ENCODE assay signal across 1 cellular context in the genomic region with DNA sequence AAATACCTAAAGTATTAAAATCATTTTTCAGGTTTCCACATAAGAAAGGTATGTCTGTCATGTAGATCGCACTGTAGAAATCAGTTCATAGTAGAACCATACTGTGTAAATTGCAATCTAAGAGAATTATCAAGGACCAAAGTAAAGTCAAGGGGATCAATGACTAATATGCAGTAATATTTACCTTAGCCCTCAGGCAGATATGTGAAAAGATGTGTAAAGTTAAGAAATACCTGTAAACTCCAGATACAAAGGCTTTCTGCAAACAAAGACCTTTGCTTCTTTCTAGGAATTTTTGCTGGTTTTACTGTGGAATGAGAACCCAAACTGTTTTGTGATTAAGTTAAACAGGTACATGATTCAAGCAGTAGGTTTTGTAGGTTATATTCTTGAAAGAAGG.
TF ChIP-seq lines count a peak whose summit lies in the region.

No MANE protein-coding gene starts in this region.

TF ChIP-seq in HepG2, 621 proteins besides CTCF, POLR2A, EP300 and RAD21 (continued from another document and continues in another):
- TF ChIP-seq ZEB1 (IDR thresholded peaks at IDR 0.05; ENCODE audit: insufficient replicate concordance, low read depth) (no peak), ZNF737 (CRISPR knock-in tag; IDR thresholded peaks at IDR 0.05; ENCODE audit: borderline replicate concordance) (no peak), MZF1 (CRISPR knock-in tag; IDR thresholded peaks at IDR 0.05; ENCODE audit: borderline replicate concordance) (no peak), ZNF703 (CRISPR knock-in tag; IDR thresholded peaks at IDR 0.05; ENCODE audit: borderline replicate concordance) (no peak), SNRNP70 (IDR thresholded peaks at IDR 0.05; ENCODE audit: low read depth, low read length) (no peak), NFYB (CRISPR knock-in tag; IDR thresholded peaks at IDR 0.05) (no peak), ZBTB44 (CRISPR knock-in tag; IDR thresholded peaks at IDR 0.05) (no peak), DZIP1 (CRISPR knock-in tag; IDR thresholded peaks at IDR 0.05) (no peak), MED1 (CRISPR knock-in tag; IDR thresholded peaks at IDR 0.05) (no peak), ETV6 (CRISPR knock-in tag; conservative IDR thresholded peaks at IDR 0.05) (no peak), PHF8 (CRISPR knock-in tag; IDR thresholded peaks at IDR 0.05) (no peak), POLR2G (IDR thresholded peaks at IDR 0.05; ENCODE audit: low read depth, low read length) (no peak), PLSCR1 (CRISPR knock-in tag; IDR thresholded peaks at IDR 0.05; ENCODE audit: borderline replicate concordance) (no peak), ZBTB34 (CRISPR knock-in tag; IDR thresholded peaks at IDR 0.05) (no peak), ZNF484 (CRISPR knock-in tag; IDR thresholded peaks at IDR 0.05; ENCODE audit: borderline replicate concordance, low read depth) (no peak), TP53 (CRISPR knock-in tag; conservative IDR thresholded peaks at IDR 0.05) (no peak), ZNF274 (CRISPR knock-in tag; IDR thresholded peaks at IDR 0.05) (no peak), SNAPC2 (CRISPR knock-in tag; IDR thresholded peaks at IDR 0.05) (no peak), NCOA1 (CRISPR knock-in tag; IDR thresholded peaks at IDR 0.05) (no peak), NFRKB (IDR thresholded peaks at IDR 0.05) (no peak), ZSCAN5A (CRISPR knock-in tag; IDR thresholded peaks at IDR 0.05; ENCODE audit: borderline replicate concordance) (no peak), ZNF564 (CRISPR knock-in tag; IDR thresholded peaks at IDR 0.05) (no peak), POLR2AphosphoS2 (IDR thresholded peaks at IDR 0.05; ENCODE audit: low read depth, low read length) (no peak), ZNF747 (CRISPR knock-in tag; IDR thresholded peaks at IDR 0.05; ENCODE audit: borderline replicate concordance) (no peak), MIER2 (CRISPR knock-in tag; IDR thresholded peaks at IDR 0.05) (no peak), PPARG (CRISPR knock-in tag; conservative IDR thresholded peaks at IDR 0.05) (no peak), TFDP1 (CRISPR knock-in tag; IDR thresholded peaks at IDR 0.05; ENCODE audit: borderline replicate concordance) (no peak), ZNF207 (IDR thresholded peaks at IDR 0.05; ENCODE audit: borderline replicate concordance) (no peak), SOX13 (IDR thresholded peaks at IDR 0.05) (no peak), SOX13 (CRISPR knock-in tag; conservative IDR thresholded peaks at IDR 0.05 in 1 of 2, IDR thresholded peaks at IDR 0.05 in 1 of 2) (peak in 1 of 2 experiments; percentile 88; a peak in 2 of 4 replicates), HNRNPH1 (optimal IDR thresholded peaks at IDR 0.05; ENCODE audit: low read depth, low read length) (no peak), ZNF234 (CRISPR knock-in tag; conservative IDR thresholded peaks at IDR 0.05) (no peak), SP4 (CRISPR knock-in tag; IDR thresholded peaks at IDR 0.05) (no peak), SNAPC5 (CRISPR knock-in tag; IDR thresholded peaks at IDR 0.05; ENCODE audit: borderline replicate concordance) (no peak), ZNF367 (CRISPR knock-in tag; IDR thresholded peaks at IDR 0.05; ENCODE audit: borderline replicate concordance) (no peak), NFE2L2 (IDR thresholded peaks at IDR 0.05; ENCODE audit: low read length) (no peak), DMAP1 (CRISPR knock-in tag; IDR thresholded peaks at IDR 0.05) (no peak), ZBTB7A (CRISPR knock-in tag; IDR thresholded peaks at IDR 0.05) (no peak), TBL1XR1 (IDR thresholded peaks at IDR 0.05; ENCODE audit: borderline replicate concordance, low read length, partially characterized antibody) (peak; percentile 73), MTF2 (CRISPR knock-in tag; IDR thresholded peaks at IDR 0.05; ENCODE audit: borderline replicate concordance) (no peak), RCOR2 (CRISPR knock-in tag; IDR thresholded peaks at IDR 0.05) (peak; percentile 67; the same call in 1 of the 2 replicates), IKZF1 (IDR thresholded peaks at IDR 0.05) (no peak), RFX1 (IDR thresholded peaks at IDR 0.05) (no peak)
- TF ChIP-seq, protein P1, sequence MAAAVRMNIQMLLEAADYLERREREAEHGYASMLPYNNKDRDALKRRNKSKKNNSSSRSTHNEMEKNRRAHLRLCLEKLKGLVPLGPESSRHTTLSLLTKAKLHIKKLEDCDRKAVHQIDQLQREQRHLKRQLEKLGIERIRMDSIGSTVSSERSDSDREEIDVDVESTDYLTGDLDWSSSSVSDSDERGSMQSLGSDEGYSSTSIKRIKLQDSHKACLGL (CRISPR knock-in tag; IDR thresholded peaks at IDR 0.05): no peak
- TF ChIP-seq, protein P2, sequence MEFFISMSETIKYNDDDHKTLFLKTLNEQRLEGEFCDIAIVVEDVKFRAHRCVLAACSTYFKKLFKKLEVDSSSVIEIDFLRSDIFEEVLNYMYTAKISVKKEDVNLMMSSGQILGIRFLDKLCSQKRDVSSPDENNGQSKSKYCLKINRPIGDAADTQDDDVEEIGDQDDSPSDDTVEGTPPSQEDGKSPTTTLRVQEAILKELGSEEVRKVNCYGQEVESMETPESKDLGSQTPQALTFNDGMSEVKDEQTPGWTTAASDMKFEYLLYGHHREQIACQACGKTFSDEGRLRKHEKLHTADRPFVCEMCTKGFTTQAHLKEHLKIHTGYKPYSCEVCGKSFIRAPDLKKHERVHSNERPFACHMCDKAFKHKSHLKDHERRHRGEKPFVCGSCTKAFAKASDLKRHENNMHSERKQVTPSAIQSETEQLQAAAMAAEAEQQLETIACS (CRISPR knock-in tag; IDR thresholded peaks at IDR 0.05): no peak
- TF ChIP-seq, protein P3, sequence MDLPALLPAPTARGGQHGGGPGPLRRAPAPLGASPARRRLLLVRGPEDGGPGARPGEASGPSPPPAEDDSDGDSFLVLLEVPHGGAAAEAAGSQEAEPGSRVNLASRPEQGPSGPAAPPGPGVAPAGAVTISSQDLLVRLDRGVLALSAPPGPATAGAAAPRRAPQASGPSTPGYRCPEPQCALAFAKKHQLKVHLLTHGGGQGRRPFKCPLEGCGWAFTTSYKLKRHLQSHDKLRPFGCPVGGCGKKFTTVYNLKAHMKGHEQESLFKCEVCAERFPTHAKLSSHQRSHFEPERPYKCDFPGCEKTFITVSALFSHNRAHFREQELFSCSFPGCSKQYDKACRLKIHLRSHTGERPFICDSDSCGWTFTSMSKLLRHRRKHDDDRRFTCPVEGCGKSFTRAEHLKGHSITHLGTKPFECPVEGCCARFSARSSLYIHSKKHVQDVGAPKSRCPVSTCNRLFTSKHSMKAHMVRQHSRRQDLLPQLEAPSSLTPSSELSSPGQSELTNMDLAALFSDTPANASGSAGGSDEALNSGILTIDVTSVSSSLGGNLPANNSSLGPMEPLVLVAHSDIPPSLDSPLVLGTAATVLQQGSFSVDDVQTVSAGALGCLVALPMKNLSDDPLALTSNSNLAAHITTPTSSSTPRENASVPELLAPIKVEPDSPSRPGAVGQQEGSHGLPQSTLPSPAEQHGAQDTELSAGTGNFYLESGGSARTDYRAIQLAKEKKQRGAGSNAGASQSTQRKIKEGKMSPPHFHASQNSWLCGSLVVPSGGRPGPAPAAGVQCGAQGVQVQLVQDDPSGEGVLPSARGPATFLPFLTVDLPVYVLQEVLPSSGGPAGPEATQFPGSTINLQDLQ (CRISPR knock-in tag; IDR thresholded peaks at IDR 0.05): no peak
